8 cellular contexts compared by ENCODE assay signal in genomic region chr16:10942352-10943297, GRCh38. TPM values are rescaled to one million over a fixed set of nuclear protein-coding genes. Genes with fewer than 3 reads are reported as not detected.
A peak's percentile ranks its signal among the peaks of the same experiment; 100 is the strongest.
DNase-seq lines count a peak whose midpoint lies in the region; ATAC-seq, FAIRE-seq and TF ChIP-seq lines count a peak whose summit lies in the region.

DEXI (minus strand) TSS chr16:10942468; CDS start chr16:10942005, 463 bp downstream.

- POLR2A ChIA-PET in HepG2 (lab: Yijun Ruan, JAX), result interaction anchor here (0.5 to 4.5 kb wide), 19 partner anchors 7 to 1019 kb away, joined by 3 to 60 read pairs (median 4); partner anchors contain the start of genes ATF7IP2, NUBP1, SOCS1 and TXNDC11

- no peak for TF ChIP-seq CTCF in BE2C (IDR thresholded peaks at IDR 0.05; ENCODE audit: low read depth, low read length)
- no peak for TF ChIP-seq CTCF in HepG2 (CRISPR knock-in tag; IDR thresholded peaks at IDR 0.05)

- H4K20me1 ChIP-seq in HepG2 (ENCODE audit: insufficient read depth, low read length), result peaks cover 37% of the 10 kb centered on the region

- H3K4me1 ChIP-seq in BE2C (no peaks in the 10 kb centered on the region; the same call in 1 of the 2 replicates), HepG2 (ENCODE audit: insufficient read depth, low read length) (peaks cover 70% of the 10 kb centered on the region)

- peak within 1 kb of the TSS; percentile 83 for H3K9ac ChIP-seq in HepG2 (ENCODE audit: insufficient read depth, low read depth, low read length)

- H3K27me3 ChIP-seq in BE2C, result no peaks in the 10 kb centered on the region
- H3K27me3 ChIP-seq in HepG2 (ENCODE audit: control insufficient read depth in 1 of 2, insufficient read depth in 2 of 2, low read length in 2 of 2), result no peaks in the 10 kb centered on the region; a peak in 1 of 5 replicates

- H3K9me3 ChIP-seq in BE2C, result no peaks in the 10 kb centered on the region
- H3K9me3 ChIP-seq in HepG2 (ENCODE audit: low read length), result no peaks in the 10 kb centered on the region

- peak; percentile 59 for ATAC-seq in HG03442 (IDR thresholded peaks at IDR 0.05; ENCODE audit: unreplicated experiment)
- ATAC-seq in HepG2, result peak; percentile 84

- H3K36me3 ChIP-seq in BE2C (no peaks in the 10 kb centered on the region), HepG2 (replicated peaks in 1 of 2; ENCODE audit: control insufficient read depth in 1 of 2, insufficient read depth in 2 of 2, low read length in 2 of 2) (no peaks in the 10 kb centered on the region; a peak in 2 of 5 replicates)

- WGBS in HepG2 (ENCODE audit: low lambda C conversion rate), result 26% methylated on average over 35 of the region's 60 CpGs

- peak; percentile 48 to 88; a peak in 3 of 4 replicates for TF ChIP-seq POLR2A in HepG2 (IDR thresholded peaks at IDR 0.05; ENCODE audit: insufficient read depth in 1 of 2, low read depth in 2 of 2, low read length in 2 of 2)

- peak; percentile 96 for DNase-seq in BE2C
- peak; percentile 99 for DNase-seq in GM19238 (ENCODE audit: insufficient read length, low spot score)
- peak; percentile 87 to 98 for DNase-seq in NCI-H526 (lab: John Stamatoyannopoulos, UW)
- peak; percentile 93 for DNase-seq in activated CD4-positive, alpha-beta T cell treated with anti-CD3 and anti-CD28 coated beads, Interleukin-2, amount 50 U/mL, for 1 hour
- DNase-seq in dedifferentiated amniotic fluid mesenchymal stem cell (ENCODE audit: extremely low spot score), result peak; percentile 85
- peak; percentile 92 for DNase-seq in HepG2 (ENCODE audit: low spot score)
- DNase-seq in stimulated activated CD4-positive, alpha-beta T cell treated with anti-CD3 and anti-CD28 coated beads, Interleukin-4, amount 100 ng/mL, for 1 hour, result peak; percentile 95

- no peak for TF ChIP-seq RAD21 in HepG2 (CRISPR knock-in tag; IDR thresholded peaks at IDR 0.05)

- FAIRE-seq in HepG2 (lab: Jason Lieb, UNC), result peak; percentile 56

- intact Hi-C loops in HepG2 (cut with micrococcal nuclease; ENCODE audit: unreplicated experiment), result no loop called here

- CTCF ChIA-PET in HepG2 (lab: Yijun Ruan, JAX; ENCODE audit: low intra/inter-chr PET ratio, low total read pairs), result no interaction called here

- BruUV-seq in HepG2 (replicated peaks; lab: Mats Ljungman, UMichigan), result no TSS peak

- H2AFZ ChIP-seq in HepG2 (ENCODE audit: low read length), result peak within 1 kb of the TSS; percentile 89

- peaks cover 58% of the 10 kb centered on the region for H3K79me2 ChIP-seq in HepG2 (ENCODE audit: insufficient read depth, low read length)

- in situ Hi-C loops in HepG2 (cut with HindIII; ENCODE audit: extremely low pct_ligation_motif_present, low pct_unique_long_range_greater_than_20kb), result no loop called here

- peak within 1 kb of the TSS; percentile 97 for H3K4me2 ChIP-seq in HepG2 (ENCODE audit: low read depth, low read length)

- H3K27ac ChIP-seq in HepG2 (ENCODE audit: extremely low read length, insufficient read depth, low read length), result peak within 1 kb of the TSS; percentile 68

- no peak; a peak in 1 of 4 replicates for TF ChIP-seq EP300 in HepG2 (IDR thresholded peaks at IDR 0.05; ENCODE audit: low read depth in 2 of 2, low read length in 2 of 2)
- TF ChIP-seq EP300 in HepG2 (CRISPR knock-in tag; IDR thresholded peaks at IDR 0.05; ENCODE audit: borderline replicate concordance), result 0 out of 2 replicates have a peak, but pooled peaks have one; percentile 54

- H3K4me3 ChIP-seq in BE2C (ENCODE audit: low read depth, low read length) (peak within 1 kb of the TSS; percentile 81), HepG2 (replicated peaks in 1 of 3; ENCODE audit: insufficient read depth in 1 of 3, low read depth in 2 of 3, low read length in 3 of 3) (peak within 1 kb of the TSS; percentile 70 to 82 (median 76))

TF ChIP-seq in HepG2, 621 proteins besides CTCF, POLR2A, EP300 and RAD21 (continues in another document):
- TF ChIP-seq ESRRA (CRISPR knock-in tag; IDR thresholded peaks at IDR 0.05; ENCODE audit: low read depth) (no peak), CCDC6 (CRISPR knock-in tag; IDR thresholded peaks at IDR 0.05) (no peak), PHF5A (CRISPR knock-in tag; IDR thresholded peaks at IDR 0.05; ENCODE audit: low read depth, unreplicated experiment) (no peak), ZNF761 (CRISPR knock-in tag; conservative IDR thresholded peaks at IDR 0.05) (no peak), ZNF17 (CRISPR knock-in tag; IDR thresholded peaks at IDR 0.05) (no peak), ZBTB1 (CRISPR knock-in tag; IDR thresholded peaks at IDR 0.05; ENCODE audit: borderline replicate concordance) (no peak), GATAD1 (CRISPR knock-in tag; IDR thresholded peaks at IDR 0.05) (peak; percentile 65; the same call in 1 of the 2 replicates), FOXJ3 (CRISPR knock-in tag; IDR thresholded peaks at IDR 0.05; ENCODE audit: borderline replicate concordance) (no peak), ZZZ3 (CRISPR knock-in tag; IDR thresholded peaks at IDR 0.05; ENCODE audit: borderline replicate concordance) (no peak), SMYD3 (CRISPR knock-in tag; IDR thresholded peaks at IDR 0.05) (no peak), REXO4 (CRISPR knock-in tag; IDR thresholded peaks at IDR 0.05; ENCODE audit: borderline replicate concordance) (no peak), KLF16 (CRISPR knock-in tag; IDR thresholded peaks at IDR 0.05) (0 out of 4 replicates have a peak, but pooled peaks of 1 of the 2 experiments have one; percentile 56), ZNF557 (CRISPR knock-in tag; IDR thresholded peaks at IDR 0.05) (no peak), ISL2 (CRISPR knock-in tag; IDR thresholded peaks at IDR 0.05) (peak; percentile 33; the same call in 1 of the 2 replicates), NPAS2 (CRISPR knock-in tag; IDR thresholded peaks at IDR 0.05; ENCODE audit: borderline replicate concordance) (no peak)
- TF ChIP-seq, protein P1, sequence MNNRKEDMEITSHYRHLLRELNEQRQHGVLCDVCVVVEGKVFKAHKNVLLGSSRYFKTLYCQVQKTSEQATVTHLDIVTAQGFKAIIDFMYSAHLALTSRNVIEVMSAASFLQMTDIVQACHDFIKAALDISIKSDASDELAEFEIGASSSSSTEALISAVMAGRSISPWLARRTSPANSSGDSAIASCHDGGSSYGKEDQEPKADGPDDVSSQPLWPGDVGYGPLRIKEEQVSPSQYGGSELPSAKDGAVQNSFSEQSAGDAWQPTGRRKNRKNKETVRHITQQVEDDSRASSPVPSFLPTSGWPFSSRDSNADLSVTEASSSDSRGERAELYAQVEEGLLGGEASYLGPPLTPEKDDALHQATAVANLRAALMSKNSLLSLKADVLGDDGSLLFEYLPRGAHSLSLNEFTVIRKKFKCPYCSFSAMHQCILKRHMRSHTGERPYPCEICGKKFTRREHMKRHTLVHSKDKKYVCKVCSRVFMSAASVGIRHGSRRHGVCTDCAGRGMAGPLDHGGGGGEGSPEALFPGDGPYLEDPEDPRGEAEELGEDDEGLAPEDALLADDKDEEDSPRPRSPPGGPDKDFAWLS (CRISPR knock-in tag; IDR thresholded peaks at IDR 0.05; ENCODE audit: borderline replicate concordance), result no peak
- TF ChIP-seq, protein P2, sequence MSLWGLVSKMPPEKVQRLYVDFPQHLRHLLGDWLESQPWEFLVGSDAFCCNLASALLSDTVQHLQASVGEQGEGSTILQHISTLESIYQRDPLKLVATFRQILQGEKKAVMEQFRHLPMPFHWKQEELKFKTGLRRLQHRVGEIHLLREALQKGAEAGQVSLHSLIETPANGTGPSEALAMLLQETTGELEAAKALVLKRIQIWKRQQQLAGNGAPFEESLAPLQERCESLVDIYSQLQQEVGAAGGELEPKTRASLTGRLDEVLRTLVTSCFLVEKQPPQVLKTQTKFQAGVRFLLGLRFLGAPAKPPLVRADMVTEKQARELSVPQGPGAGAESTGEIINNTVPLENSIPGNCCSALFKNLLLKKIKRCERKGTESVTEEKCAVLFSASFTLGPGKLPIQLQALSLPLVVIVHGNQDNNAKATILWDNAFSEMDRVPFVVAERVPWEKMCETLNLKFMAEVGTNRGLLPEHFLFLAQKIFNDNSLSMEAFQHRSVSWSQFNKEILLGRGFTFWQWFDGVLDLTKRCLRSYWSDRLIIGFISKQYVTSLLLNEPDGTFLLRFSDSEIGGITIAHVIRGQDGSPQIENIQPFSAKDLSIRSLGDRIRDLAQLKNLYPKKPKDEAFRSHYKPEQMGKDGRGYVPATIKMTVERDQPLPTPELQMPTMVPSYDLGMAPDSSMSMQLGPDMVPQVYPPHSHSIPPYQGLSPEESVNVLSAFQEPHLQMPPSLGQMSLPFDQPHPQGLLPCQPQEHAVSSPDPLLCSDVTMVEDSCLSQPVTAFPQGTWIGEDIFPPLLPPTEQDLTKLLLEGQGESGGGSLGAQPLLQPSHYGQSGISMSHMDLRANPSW (CRISPR knock-in tag; IDR thresholded peaks at IDR 0.05; ENCODE audit: borderline replicate concordance), result no peak

RNA-seq across cellular contexts. Expression of gene DEXI, which starts in this region (rescaled TPM):
- polyA plus RNA-seq in BE2C (2012; ENCODE audit: insufficient read depth, insufficient read length, low read depth), result 68.8 TPM
- total RNA-seq in HepG2 (2016; rRNA removed; fragmentation: Illumina TruSeq; extraction: Trizol), result 57.9 and 70.4 TPM in 2 replicates
- 68.6 and 86.7 TPM in 2 replicates for total RNA-seq in HepG2 (2016; cell fraction: cytosol; rRNA removed; fragmentation: Illumina TruSeq; extraction: Trizol; ENCODE audit: low read depth)
- total RNA-seq in HepG2 (2016; cell fraction: insoluble cytoplasmic fraction; rRNA removed; fragmentation: Illumina TruSeq; extraction: Trizol), result 54.1 and 71.8 TPM in 2 replicates
- total RNA-seq in HepG2 (2016; cell fraction: membrane; rRNA removed; fragmentation: Illumina TruSeq; extraction: Trizol), result 117 and 144 TPM in 2 replicates
- total RNA-seq in HepG2 (2016; cell fraction: nucleus; rRNA removed; fragmentation: Illumina TruSeq; extraction: Trizol), result 35.4 and 46.3 TPM in 2 replicates
- polyA plus RNA-seq in HepG2 (2011; rRNA removed), result 51.5 and 54.4 TPM in 2 replicates
- polyA plus RNA-seq in HepG2 (2011; cell fraction: cytosol; rRNA removed), result 69.5 and 78.6 TPM in 2 replicates
- polyA plus RNA-seq in HepG2 (2011; cell fraction: nucleus; rRNA removed), result 40.4 and 50.2 TPM in 2 replicates
- 45.6 and 55.0 TPM in 2 replicates for polyA plus RNA-seq in HepG2 (2012)
- polyA plus RNA-seq in HepG2 (2016; cell fraction: cytosol; fragmentation: Illumina TruSeq; extraction: Trizol; ENCODE audit: low read depth), result 70.9 and 88.4 TPM in 2 replicates
- polyA plus RNA-seq in HepG2 (2016; cell fraction: insoluble cytoplasmic fraction; fragmentation: Illumina TruSeq; extraction: Trizol; ENCODE audit: low read depth), result 58.1 and 70.0 TPM in 2 replicates
- polyA plus RNA-seq in HepG2 (2016; cell fraction: membrane; fragmentation: Illumina TruSeq; extraction: Trizol; ENCODE audit: low read depth), result 120 and 124 TPM in 2 replicates
- polyA plus RNA-seq in HepG2 (2016; cell fraction: nucleus; fragmentation: Illumina TruSeq; extraction: Trizol; ENCODE audit: insufficient read depth, low read depth), result 60.2 and 65.5 TPM in 2 replicates
- 31.7 and 71.0 TPM in 2 replicates for polyA minus RNA-seq in HepG2 (2011; rRNA and poly(A)+ RNA removed; ENCODE audit: low replicate concordance)
- 34.2 and 35.1 TPM in 2 replicates for polyA minus RNA-seq in HepG2 (2011; cell fraction: cytosol; rRNA and poly(A)+ RNA removed)
- 24.7 and 27.7 TPM in 2 replicates for polyA minus RNA-seq in HepG2 (2011; cell fraction: nucleus; rRNA and poly(A)+ RNA removed)

Comparison
In these comparisons a context has a peak if more than half of its experiments do, and no peak if none do; other contexts are left out.
1. Peak in every context shown above with its lines: DNase-seq, ATAC-seq, H3K4me3 ChIP-seq and H3K27ac ChIP-seq.